ENCODE assay signal across 10 cellular contexts in the genomic region with DNA sequence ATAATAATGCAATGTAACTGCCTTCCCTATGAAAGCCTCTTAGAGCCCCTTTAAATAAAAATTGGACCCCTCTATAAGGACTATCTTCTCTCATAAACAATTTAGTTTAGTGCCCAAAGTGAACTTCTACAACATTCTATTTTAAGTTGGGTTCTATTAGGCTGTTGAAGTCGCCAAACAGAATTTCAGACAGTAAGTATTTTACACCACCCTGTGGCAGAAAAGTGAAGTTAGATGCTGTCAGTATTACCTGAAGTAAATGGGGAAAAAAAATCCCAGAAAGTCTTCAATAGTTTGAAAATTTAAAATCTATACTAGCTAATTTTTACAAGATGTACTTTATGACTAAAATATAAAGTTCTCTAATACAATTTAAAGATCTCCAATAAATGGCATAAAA. TPM values are rescaled to one million over a fixed set of nuclear protein-coding genes. Genes with fewer than 3 reads are reported as not detected.
DNase-seq lines count a peak whose midpoint lies in the region; ATAC-seq, FAIRE-seq and TF ChIP-seq lines count a peak whose summit lies in the region.
"Had no signal": no experiment of that assay in that cellular context is flagged by ENCODE, and none has a peak within 500 bp of the region (broad histone marks: within the 10 kb centered on the region; RNA-seq: fewer than 3 reads in every experiment).

No MANE protein-coding gene starts in this region.

- ATAC-seq in HG03469 (IDR thresholded peaks at IDR 0.05; ENCODE audit: unreplicated experiment) (peak; percentile 39), left colon (no peak)

- H3K4ac ChIP-seq in mesendoderm (ENCODE audit: low read depth, low read length): no peak overlapping the region
- no peak overlapping the region for H3K4ac ChIP-seq in neuronal stem cell (ENCODE audit: low read length)

- no peak overlapping the region for H2AFZ ChIP-seq in neuronal stem cell (ENCODE audit: low read length)

- H3K4me1 ChIP-seq in mesendoderm (ENCODE audit: control insufficient read depth, low read depth, low read length): no peaks in the 10 kb centered on the region
- no peaks in the 10 kb centered on the region for H3K4me1 ChIP-seq in neuronal stem cell (ENCODE audit: control insufficient read depth in 2 of 2, insufficient read depth in 1 of 2, low read depth in 1 of 2, low read length in 2 of 2)

- H3K27me3 Mint-ChIP-seq in Calu3 (ENCODE audit: unreplicated experiment): no peaks in the 10 kb centered on the region

- no peak overlapping the region for H4K91ac ChIP-seq in neuronal stem cell (ENCODE audit: low read depth, low read length, poor library complexity)

- intact Hi-C loops in Calu3 (cut with micrococcal nuclease; ENCODE audit: unreplicated experiment): no loop called here
- intact Hi-C loops in left colon (cut with DNase I, micrococcal nuclease): no loop called here

- no peaks in the 10 kb centered on the region for H3K9me3 Mint-ChIP-seq in Calu3 (ENCODE audit: low read depth, unreplicated experiment)

- WGBS in mesendoderm (ENCODE audit: extremely low coverage, insufficient coverage, low lambda C conversion rate): no CpG with 5 or more reads among the region's 1 CpG
- WGBS in neuronal stem cell (ENCODE audit: extremely low coverage in 2 of 2, insufficient read length in 2 of 2, insufficient replicate concordance in 1 of 2), 2 donors: no CpG with 5 or more reads among the region's 1 CpG

- H3K23ac ChIP-seq in mesendoderm (ENCODE audit: low read length): no peak overlapping the region
- H3K23ac ChIP-seq in neuronal stem cell (ENCODE audit: low read depth, low read length, poor library complexity): no peak overlapping the region

- H3K4me2 ChIP-seq in mesendoderm (ENCODE audit: low read length) (no peak overlapping the region), neuronal stem cell (ENCODE audit: insufficient read depth, low read length, poor library complexity, severe bottlenecking) (no peak overlapping the region)

- H2BK120ac ChIP-seq in mesendoderm (ENCODE audit: low read depth, low read length): no peak overlapping the region
- H2BK120ac ChIP-seq in neuronal stem cell (ENCODE audit: low read depth, low read length): no peak overlapping the region

- no peak for FAIRE-seq in bronchial epithelial cell (lab: Jason Lieb, UNC)

- H3K79me1 ChIP-seq in mesendoderm (ENCODE audit: low read length) (no peaks in the 10 kb centered on the region), neuronal stem cell (ENCODE audit: low read depth, low read length) (no peaks in the 10 kb centered on the region)

- H2AK5ac ChIP-seq in mesendoderm (ENCODE audit: low read length): no peak overlapping the region
- H2AK5ac ChIP-seq in neuronal stem cell (ENCODE audit: low read depth, low read length): no peak overlapping the region

- no peak overlapping the region for H3K27ac Mint-ChIP-seq in Calu3 (ENCODE audit: unreplicated experiment)

- no peaks in the 10 kb centered on the region for H3K9me3 ChIP-seq in neuronal stem cell (replicated peaks in 1 of 2; ENCODE audit: control insufficient read depth in 2 of 2, insufficient read depth in 1 of 2, low read depth in 1 of 2, low read length in 2 of 2)

- H3K79me2 ChIP-seq in mesendoderm (ENCODE audit: control insufficient read depth, insufficient read depth, low read length): no peaks in the 10 kb centered on the region

- no peak overlapping the region for H3K14ac ChIP-seq in neuronal stem cell (ENCODE audit: low read length)

- H3K18ac ChIP-seq in mesendoderm (ENCODE audit: low read length) (no peak overlapping the region), neuronal stem cell (ENCODE audit: low read length) (no peak overlapping the region)

- H3K36me3 Mint-ChIP-seq in Calu3 (ENCODE audit: insufficient read depth, unreplicated experiment): peaks cover 5% of the 10 kb centered on the region

- H4K8ac ChIP-seq in mesendoderm (ENCODE audit: low read depth, low read length): no peak overlapping the region
- H4K8ac ChIP-seq in neuronal stem cell (ENCODE audit: low read depth, low read length): no peak overlapping the region

- no peak overlapping the region for H3K4me3 Mint-ChIP-seq in Calu3 (ENCODE audit: low read depth, unreplicated experiment)

- H3K4me3 ChIP-seq in bronchial epithelial cell (ENCODE audit: low read depth, low read length) (no peak overlapping the region), mesendoderm (ENCODE audit: low read length) (no peak overlapping the region), neuronal stem cell (ENCODE audit: low read length in 2 of 2) (no peak overlapping the region)

- no peaks in the 10 kb centered on the region for H3K4me1 Mint-ChIP-seq in Calu3 (ENCODE audit: low read depth, unreplicated experiment)

- no peak overlapping the region for H2BK15ac ChIP-seq in mesendoderm (replicated peaks; ENCODE audit: low read depth)
- H2BK15ac ChIP-seq in neuronal stem cell (ENCODE audit: low read length): no peak overlapping the region

- no TSS peak for BruUV-seq in Calu3 (replicated peaks; lab: Mats Ljungman, UMichigan)

- no peak for DNase-seq in Calu3
- DNase-seq in bronchial epithelial cell (ENCODE audit: low read depth): no peak
- peak; percentile 21 for DNase-seq in mesendoderm
- no peak for DNase-seq in UCSD-AML1 (lab: John Stamatoyannopoulos, UW; ENCODE audit: unreplicated experiment)
- no peak for DNase-seq in activated CD4-positive, alpha-beta T cell treated with anti-CD3 and anti-CD28 coated beads for 1 hour
- DNase-seq in neuronal stem cell (ENCODE audit: low spot score): no peak
- no peak for DNase-seq in left colon
- DNase-seq: effector CD8-positive, alpha-beta T cell; NCI-H2029 had no signal

- H2BK5ac ChIP-seq in mesendoderm (ENCODE audit: low read length) (no peak overlapping the region), neuronal stem cell (ENCODE audit: low read length) (no peak overlapping the region)

- H2BK12ac ChIP-seq in neuronal stem cell (ENCODE audit: low read length): no peak overlapping the region

- TF ChIP-seq CTCF in Calu3 (IDR thresholded peaks at IDR 0.05; ENCODE audit: unreplicated experiment) (peak; percentile 19), bronchial epithelial cell (IDR thresholded peaks at IDR 0.05; ENCODE audit: insufficient read depth, low read length, severe bottlenecking) (peak; percentile 7)

- no peaks in the 10 kb centered on the region for H3K27me3 ChIP-seq in bronchial epithelial cell (ENCODE audit: control insufficient read depth, insufficient read depth, low read length)
- H3K27me3 ChIP-seq in mesendoderm (ENCODE audit: insufficient read depth, low read length, poor library complexity): no peaks in the 10 kb centered on the region
- no peaks in the 10 kb centered on the region for H3K27me3 ChIP-seq in neuronal stem cell (ENCODE audit: control insufficient read depth in 3 of 3, insufficient read depth in 3 of 3, low read depth in 1 of 3, low read length in 3 of 3)

- H3K9ac ChIP-seq in mesendoderm (ENCODE audit: low read length): no peak overlapping the region
- no peak overlapping the region for H3K9ac ChIP-seq in neuronal stem cell (ENCODE audit: low read depth, low read length, poor library complexity)

- H3K27ac ChIP-seq in mesendoderm (ENCODE audit: low read depth, low read length) (no peak overlapping the region), neuronal stem cell (replicated peaks; ENCODE audit: low read length) (no peak overlapping the region)

- H3K36me3 ChIP-seq in bronchial epithelial cell (ENCODE audit: control insufficient read depth, insufficient read depth, low read length) (no peaks in the 10 kb centered on the region), mesendoderm (ENCODE audit: control insufficient read depth, insufficient read depth, low read length) (peaks cover 3% of the 10 kb centered on the region), neuronal stem cell (replicated peaks in 1 of 2; ENCODE audit: control insufficient read depth in 2 of 2, insufficient read depth in 2 of 2, low read length in 2 of 2) (peaks cover 3 to 53% of the 10 kb centered on the region in 2 donors)

- no peak overlapping the region for H3K56ac ChIP-seq in mesendoderm (ENCODE audit: low read length)

- CTCF ChIA-PET in Calu3 (lab: Charles Lee): no interaction called here

- no peak overlapping the region for H4K5ac ChIP-seq in mesendoderm (ENCODE audit: low read length)

RNA-seq across cellular contexts. Expression of a gene that starts 29.5 kb away (rescaled TPM):
- total RNA-seq in Calu3 (2022) (12.5 and 14.9 TPM in 2 replicates), bronchial epithelial cell (22.4 and 22.5 TPM in 2 replicates), left colon (10 to 100 TPM; 29.8 to 34.4 TPM)
- 24.0 TPM for polyA plus RNA-seq in mesendoderm (2013, experiment 1 of 2)
- 23.7 TPM for polyA plus RNA-seq in mesendoderm (2013, experiment 2 of 2)
- 14.3 TPM for polyA plus RNA-seq in neuronal stem cell (2013, experiment 1 of 2)
- polyA plus RNA-seq in neuronal stem cell (2013, experiment 2 of 2): 15.5 TPM
